Comparison of ENCODE assay signal across 7 cellular contexts in genomic region chr5:176034407-176035200, GRCh38.
DNase-seq lines count a peak whose midpoint lies in the region; ATAC-seq, FAIRE-seq and TF ChIP-seq lines count a peak whose summit lies in the region.
"Not testable (repeated sequence)": the region's sequence is repeated elsewhere in the genome, so short reads cannot be mapped to it uniquely, and the experiment has no call there.

No MANE protein-coding gene starts in this region.

- not testable (repeated sequence) for H3K4me3 ChIP-seq in bronchial epithelial cell (ENCODE audit: low read depth, low read length); gastroesophageal sphincter; mucosa of descending colon

- not testable (repeated sequence) for H3K27ac ChIP-seq in gastroesophageal sphincter

- TF ChIP-seq POLR2A in gastroesophageal sphincter (IDR thresholded peaks at IDR 0.05) = not testable (repeated sequence)

- TF ChIP-seq EP300 in gastroesophageal sphincter (IDR thresholded peaks at IDR 0.05) = not testable (repeated sequence)

- intact Hi-C loops in activated CD4-positive, alpha-beta T cell treated with anti-CD3 and anti-CD28 coated beads, Interleukin-2, amount 10 ng/mL, durations not matched to agents 24 days and 14 days (cut with micrococcal nuclease); mucosa of descending colon (cut with DNase I, micrococcal nuclease): not testable (repeated sequence)

- peak; percentile 88 for ATAC-seq in activated T-helper 17 cell treated with anti-CD3 and anti-CD28 coated beads, Interleukin-2, amount 50 U/mL, for 72 hours (replicated peaks)
- ATAC-seq in gastroesophageal sphincter (peak; percentile 22), mucosa of descending colon (peak; percentile 76)
- ATAC-seq in stimulated activated naive CD8-positive, alpha-beta T cell treated with anti-CD3 and anti-CD28 coated beads, Interleukin-15, Interleukin-2, amounts not matched to agents 100 U/mL and 50 U/mL, for 24 hours = peak; percentile 37

- WGBS in gastroesophageal sphincter (ENCODE audit: low coverage in 1 of 2), 2 donors = no CpG with 5 or more reads among the region's 15 CpGs

- FAIRE-seq in HTR-8/SVneo (lab: Jason Lieb, UNC) = peak; percentile 74
- FAIRE-seq in bronchial epithelial cell (lab: Jason Lieb, UNC) = peak; percentile 97

- TF ChIP-seq CTCF in bronchial epithelial cell (IDR thresholded peaks at IDR 0.05; ENCODE audit: insufficient read depth, low read length, severe bottlenecking); gastroesophageal sphincter (IDR thresholded peaks at IDR 0.05); mucosa of descending colon (IDR thresholded peaks at IDR 0.05): not testable (repeated sequence)

- not testable (repeated sequence) for H3K9me3 ChIP-seq in gastroesophageal sphincter, mucosa of descending colon

- H3K27ac Mint-ChIP-seq in activated CD4-positive, alpha-beta T cell treated with anti-CD3 and anti-CD28 coated beads, Interleukin-2, amount 10 ng/mL, durations not matched to agents 24 days and 14 days = peak overlapping the region; percentile 36
- not testable (repeated sequence) for H3K27ac Mint-ChIP-seq in activated T-helper 17 cell treated with anti-CD3 and anti-CD28 coated beads, Interleukin-2, amount 50 U/mL, for 72 hours

- H3K36me3 ChIP-seq in bronchial epithelial cell (ENCODE audit: control insufficient read depth, insufficient read depth, low read length); gastroesophageal sphincter; mucosa of descending colon (ENCODE audit: low read depth): not testable (repeated sequence)

- H3K4me1 Mint-ChIP-seq in activated CD4-positive, alpha-beta T cell treated with anti-CD3 and anti-CD28 coated beads, Interleukin-2, amount 10 ng/mL, durations not matched to agents 24 days and 14 days = not testable (repeated sequence)
- H3K4me1 Mint-ChIP-seq in activated T-helper 17 cell treated with anti-CD3 and anti-CD28 coated beads, Interleukin-2, amount 50 U/mL, for 72 hours = peaks cover 22% of the 10 kb centered on the region

- not testable (repeated sequence) for H3K27me3 Mint-ChIP-seq in activated CD4-positive, alpha-beta T cell treated with anti-CD3 and anti-CD28 coated beads, Interleukin-2, amount 10 ng/mL, durations not matched to agents 24 days and 14 days; activated T-helper 17 cell treated with anti-CD3 and anti-CD28 coated beads, Interleukin-2, amount 50 U/mL, for 72 hours

- not testable (repeated sequence) for H3K9me3 Mint-ChIP-seq in activated CD4-positive, alpha-beta T cell treated with anti-CD3 and anti-CD28 coated beads, Interleukin-2, amount 10 ng/mL, durations not matched to agents 24 days and 14 days; activated T-helper 17 cell treated with anti-CD3 and anti-CD28 coated beads, Interleukin-2, amount 50 U/mL, for 72 hours

- H3K4me3 Mint-ChIP-seq in activated CD4-positive, alpha-beta T cell treated with anti-CD3 and anti-CD28 coated beads, Interleukin-2, amount 10 ng/mL, durations not matched to agents 24 days and 14 days = not testable (repeated sequence)
- peak overlapping the region; percentile 51 for H3K4me3 Mint-ChIP-seq in activated T-helper 17 cell treated with anti-CD3 and anti-CD28 coated beads, Interleukin-2, amount 50 U/mL, for 72 hours

- not testable (repeated sequence) for H3K27me3 ChIP-seq in bronchial epithelial cell (ENCODE audit: control insufficient read depth, insufficient read depth, low read length); gastroesophageal sphincter

- H3K36me3 Mint-ChIP-seq in activated CD4-positive, alpha-beta T cell treated with anti-CD3 and anti-CD28 coated beads, Interleukin-2, amount 10 ng/mL, durations not matched to agents 24 days and 14 days (ENCODE audit: low read depth); activated T-helper 17 cell treated with anti-CD3 and anti-CD28 coated beads, Interleukin-2, amount 50 U/mL, for 72 hours (ENCODE audit: low read depth): not testable (repeated sequence)

- not testable (repeated sequence) for DNase-seq in HTR-8/SVneo (ENCODE audit: insufficient read length, low spot score); bronchial epithelial cell (ENCODE audit: low read depth); stimulated activated naive CD8-positive, alpha-beta T cell treated with anti-CD3 and anti-CD28 coated beads, Interleukin-15, Interleukin-2, amounts not matched to agents 100 U/mL and 50 U/mL, for 24 hours
- peak; percentile 60 for DNase-seq in activated CD4-positive, alpha-beta T cell treated with anti-CD3 and anti-CD28 coated beads, Interleukin-2, amount 10 ng/mL, durations not matched to agents 24 days and 14 days
- DNase-seq in mucosa of descending colon = peak; percentile 13 to 43 (median 43)

- H3K4me1 ChIP-seq in gastroesophageal sphincter; mucosa of descending colon (ENCODE audit: low read depth): not testable (repeated sequence)

Comparison
In these comparisons a context has a peak if more than half of its experiments do, and no peak if none do; other contexts are left out.
1. ATAC-seq: peak in every context shown above with its lines; median percentile 88 in activated T-helper 17 cell treated with anti-CD3 and anti-CD28 coated beads, Interleukin-2, amount 50 U/mL, for 72 hours; 76 in mucosa of descending colon; 37 in stimulated activated naive CD8-positive, alpha-beta T cell treated with anti-CD3 and anti-CD28 coated beads, Interleukin-15, Interleukin-2, amounts not matched to agents 100 U/mL and 50 U/mL, for 24 hours; 22 in gastroesophageal sphincter.